ENCODE assay signal across 8 cellular contexts in the genomic region with DNA sequence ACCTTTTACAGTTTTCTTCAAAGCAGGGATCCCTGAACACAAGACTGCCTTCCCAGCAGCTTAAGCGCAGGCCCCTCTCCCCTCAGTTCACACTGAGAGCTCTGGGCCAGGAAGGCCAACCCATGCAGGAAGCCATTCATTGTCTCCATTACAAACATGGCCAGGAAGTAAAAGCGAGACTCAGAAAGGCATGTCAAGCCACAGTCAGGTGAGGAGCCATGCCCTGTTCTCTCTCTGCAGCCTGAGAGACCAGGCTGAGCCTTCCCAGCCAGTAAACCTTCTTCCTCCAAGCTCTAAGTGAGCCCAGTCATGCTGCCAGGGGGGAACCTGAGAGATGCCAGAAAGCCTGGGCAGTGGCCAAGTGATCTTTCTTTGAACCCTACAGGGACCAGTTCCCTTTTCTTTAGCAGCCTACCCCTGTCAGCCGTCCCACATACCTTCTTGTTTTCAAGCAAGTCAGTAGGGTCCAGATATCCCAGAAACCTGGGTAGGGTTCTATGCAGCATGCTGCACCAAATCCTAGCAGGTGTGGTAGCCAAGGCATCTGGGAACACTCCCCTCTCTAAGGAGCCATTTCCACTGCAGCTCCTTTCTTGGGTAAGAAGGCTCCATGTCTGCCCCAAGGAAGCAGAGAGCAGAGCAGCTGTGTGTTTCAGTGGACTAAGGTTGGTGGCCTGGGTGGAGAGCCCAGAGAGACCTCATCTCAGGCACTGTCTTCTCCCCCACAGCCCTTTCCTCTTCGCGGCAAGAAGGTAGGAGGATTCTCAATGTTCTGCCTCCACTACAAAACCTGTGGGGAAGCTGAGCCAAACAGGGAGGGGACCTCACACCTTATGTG. TPM values are rescaled to one million over a fixed set of nuclear protein-coding genes. Genes with fewer than 3 reads are reported as not detected.
DNase-seq lines count a peak whose midpoint lies in the region; ATAC-seq and TF ChIP-seq lines count a peak whose summit lies in the region.

No MANE protein-coding gene starts in this region.

- H3K36me3 Mint-ChIP-seq in activated T-cell treated with anti-CD3 and anti-CD28 coated beads, Interleukin-2, amount 50 U/mL, for 24 hours (ENCODE audit: low read depth): peaks cover 60% of the 10 kb centered on the region
- no peaks in the 10 kb centered on the region for H3K36me3 Mint-ChIP-seq in glutamatergic neuron (ENCODE audit: unreplicated experiment)

- no peaks in the 10 kb centered on the region for H3K27me3 ChIP-seq in mononuclear cell (ENCODE audit: insufficient read depth, low read length)

- H3K4me1 Mint-ChIP-seq in activated T-cell treated with anti-CD3 and anti-CD28 coated beads, Interleukin-2, amount 50 U/mL, for 24 hours (ENCODE audit: low read depth): peaks cover 79% of the 10 kb centered on the region
- no peaks in the 10 kb centered on the region for H3K4me1 Mint-ChIP-seq in glutamatergic neuron (ENCODE audit: low read depth, unreplicated experiment)

- H3K9me3 Mint-ChIP-seq in activated T-cell treated with anti-CD3 and anti-CD28 coated beads, Interleukin-2, amount 50 U/mL, for 24 hours: no peaks in the 10 kb centered on the region
- peaks cover 2% of the 10 kb centered on the region for H3K9me3 Mint-ChIP-seq in glutamatergic neuron (ENCODE audit: unreplicated experiment)

- H3K27ac Mint-ChIP-seq in activated T-cell treated with anti-CD3 and anti-CD28 coated beads, Interleukin-2, amount 50 U/mL, for 24 hours: peak overlapping the region; percentile 95
- no peak overlapping the region for H3K27ac Mint-ChIP-seq in glutamatergic neuron (ENCODE audit: unreplicated experiment)

- H3K4me3 Mint-ChIP-seq in activated T-cell treated with anti-CD3 and anti-CD28 coated beads, Interleukin-2, amount 50 U/mL, for 24 hours: peak overlapping the region; percentile 90
- H3K4me3 Mint-ChIP-seq in glutamatergic neuron (ENCODE audit: unreplicated experiment): no peak overlapping the region

- peak overlapping the region; percentile 56 for H3K4me3 ChIP-seq in mononuclear cell (ENCODE audit: low read length)

- peak; percentile 15 for DNase-seq in stimulated activated CD4-positive, alpha-beta T cell treated with anti-CD3 and anti-CD28 coated beads, Interleukin-12 subunit alpha, Interleukin-12 subunit beta, amount 100 ng/mL, for 4 hours
- DNase-seq in stimulated activated CD4-positive, alpha-beta T cell treated with anti-CD3 and anti-CD28 coated beads, Interleukin-2, amount 100 ng/mL, for 48 hours: no peak
- DNase-seq in activated T-cell treated with anti-CD3 and anti-CD28 coated beads, Interleukin-2, amount 50 U/mL, for 24 hours: peak; percentile 69
- DNase-seq in NCI-H226 (no peak), glutamatergic neuron (no peak), DMS153 treated with DMSO at 0.1 percent for 48 hours (lab: John Stamatoyannopoulos, UW; ENCODE audit: unreplicated experiment) (no peak)

- H3K4me1 ChIP-seq in mononuclear cell (ENCODE audit: insufficient read depth, low read length): peaks cover 86% of the 10 kb centered on the region

- H3K27me3 Mint-ChIP-seq in activated T-cell treated with anti-CD3 and anti-CD28 coated beads, Interleukin-2, amount 50 U/mL, for 24 hours: no peaks in the 10 kb centered on the region
- no peaks in the 10 kb centered on the region for H3K27me3 Mint-ChIP-seq in glutamatergic neuron (ENCODE audit: unreplicated experiment)

- no peaks in the 10 kb centered on the region for H3K9me3 ChIP-seq in mononuclear cell (ENCODE audit: low read depth, low read length)

- peak; percentile 36 for ATAC-seq in HG03460 (IDR thresholded peaks at IDR 0.05; ENCODE audit: unreplicated experiment)

- no peak for TF ChIP-seq CTCF in glutamatergic neuron (IDR thresholded peaks at IDR 0.05; ENCODE audit: partially characterized antibody, unreplicated experiment)

RNA-seq across cellular contexts. Expression of gene TRAF3IP3, which starts 1.0 kb away (rescaled TPM):
- total RNA-seq in mononuclear cell (92.5 TPM), glutamatergic neuron (ENCODE audit: unreplicated experiment) (not detected)

RNA-seq across cellular contexts. Expression of gene C1orf74, which starts 27.5 kb away (rescaled TPM):
- 1.0 TPM for total RNA-seq in mononuclear cell
- total RNA-seq in glutamatergic neuron (ENCODE audit: unreplicated experiment): 2.3 TPM

RNA-seq across cellular contexts. Expression of gene IRF6, which starts 49.1 kb away (rescaled TPM):
- total RNA-seq in mononuclear cell: 0.94 TPM
- total RNA-seq in glutamatergic neuron (ENCODE audit: unreplicated experiment): 0.47 TPM

RNA-seq across cellular contexts. Expression of gene HSD11B1, which starts 52.2 kb away (rescaled TPM):
- total RNA-seq in mononuclear cell: 0.10 TPM
- not detected for total RNA-seq in glutamatergic neuron (ENCODE audit: unreplicated experiment)

Comparison
In these comparisons a context has a peak if more than half of its experiments do, and no peak if none do; other contexts are left out.
1. DNase-seq: peak in stimulated activated CD4-positive, alpha-beta T cell treated with anti-CD3 and anti-CD28 coated beads, Interleukin-12 subunit alpha, Interleukin-12 subunit beta, amount 100 ng/mL, for 4 hours (single experiment) and activated T-cell treated with anti-CD3 and anti-CD28 coated beads, Interleukin-2, amount 50 U/mL, for 24 hours (single experiment); none in stimulated activated CD4-positive, alpha-beta T cell treated with anti-CD3 and anti-CD28 coated beads, Interleukin-2, amount 100 ng/mL, for 48 hours (0 of 2), NCI-H226 (single experiment), glutamatergic neuron (single experiment) and DMS153 treated with DMSO at 0.1 percent for 48 hours (single experiment).
2. RNA of gene TRAF3IP3, which starts 1.0 kb away (total RNA-seq): 92.5 TPM in mononuclear cell (single experiment); not detected in glutamatergic neuron (single experiment); every median in the first group is over 10 times any median in the second.